Comparison of ENCODE assay signal across 10 cellular contexts in the genomic region with DNA sequence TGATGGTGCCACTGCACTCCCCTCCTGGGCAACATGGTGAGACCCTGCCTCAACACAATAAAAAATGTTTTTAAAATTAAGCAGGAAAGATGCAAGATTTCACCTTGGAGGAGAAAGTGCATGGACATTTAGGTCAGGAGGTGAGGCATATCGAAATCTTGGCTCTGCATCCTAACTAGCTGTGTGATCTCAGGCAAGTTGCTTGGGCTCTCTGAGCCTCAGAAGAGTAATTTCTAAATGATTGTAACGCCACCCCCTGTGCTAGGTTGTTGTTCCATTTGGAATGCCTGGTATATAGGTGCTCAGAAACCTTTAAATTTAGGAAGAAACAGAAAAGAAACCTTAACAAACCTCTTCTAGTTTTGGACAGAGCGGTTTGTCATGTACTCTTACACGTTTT. TPM values are rescaled to one million over a fixed set of nuclear protein-coding genes. Genes with fewer than 3 reads are reported as not detected.
DNase-seq lines count a peak whose midpoint lies in the region; ATAC-seq lines count a peak whose summit lies in the region.
"Had no signal": no experiment of that assay in that cellular context is flagged by ENCODE, and none has a peak within 500 bp of the region (broad histone marks: within the 10 kb centered on the region; RNA-seq: fewer than 3 reads in every experiment).

No MANE protein-coding gene starts in this region.

- no peaks in the 10 kb centered on the region for H3K9me3 Mint-ChIP-seq in activated CD4-positive, alpha-beta T cell treated with anti-CD3 and anti-CD28 coated beads, Interleukin-2, amount 10 ng/mL, durations not matched to agents 7 days and 5 days
- no peaks in the 10 kb centered on the region for H3K9me3 Mint-ChIP-seq in central memory CD8-positive, alpha-beta T cell

- DNase-seq in activated CD4-positive, alpha-beta T cell treated with anti-CD3 and anti-CD28 coated beads, Interleukin-2, amount 10 ng/mL, durations not matched to agents 7 days and 5 days, result no peak
- no peak for DNase-seq in activated CD4-positive, alpha-beta T cell treated with anti-CD3 and anti-CD28 coated beads, Interleukin-2, amount 50 U/mL, for 4 hours
- DNase-seq in central memory CD8-positive, alpha-beta T cell (ENCODE audit: low spot score in 2 of 2), result no peak
- DNase-seq in NCI-H524 treated with DMSO at 0.1 percent for 48 hours (lab: John Stamatoyannopoulos, UW), result no peak
- no peak for DNase-seq in A172 (ENCODE audit: low spot score)
- DNase-seq: AML-193, DMS79, GM23248 had no signal

- CTCF ChIA-PET in activated CD4-positive, alpha-beta T cell treated with anti-CD3 and anti-CD28 coated beads, Interleukin-2, amount 10 ng/mL, durations not matched to agents 7 days and 5 days (lab: Charles Lee), result interaction anchor here (1.4 kb wide), 1 partner anchor 10 kb away, joined by 5 read pairs; no protein-coding TSS in a partner anchor

- no peaks in the 10 kb centered on the region for H3K27me3 Mint-ChIP-seq in activated CD4-positive, alpha-beta T cell treated with anti-CD3 and anti-CD28 coated beads, Interleukin-2, amount 10 ng/mL, durations not matched to agents 7 days and 5 days
- no peaks in the 10 kb centered on the region for H3K27me3 Mint-ChIP-seq in central memory CD8-positive, alpha-beta T cell

- H3K4me1 Mint-ChIP-seq in activated CD4-positive, alpha-beta T cell treated with anti-CD3 and anti-CD28 coated beads, Interleukin-2, amount 10 ng/mL, durations not matched to agents 7 days and 5 days, result peaks cover 13% of the 10 kb centered on the region
- peaks cover 15% of the 10 kb centered on the region for H3K4me1 Mint-ChIP-seq in central memory CD8-positive, alpha-beta T cell

- no peak for ATAC-seq in central memory CD8-positive, alpha-beta T cell (replicated peaks; ENCODE audit: extremely low read depth, poor library complexity, severe bottlenecking)
- no peak for ATAC-seq in HG02884 (IDR thresholded peaks at IDR 0.05; ENCODE audit: unreplicated experiment)
- ATAC-seq: HCT116 had no signal

- H3K4me3 Mint-ChIP-seq in activated CD4-positive, alpha-beta T cell treated with anti-CD3 and anti-CD28 coated beads, Interleukin-2, amount 10 ng/mL, durations not matched to agents 7 days and 5 days, result no peak overlapping the region
- H3K4me3 Mint-ChIP-seq in central memory CD8-positive, alpha-beta T cell, result peak overlapping the region; percentile 66

- peak overlapping the region; percentile 25 for H3K27ac Mint-ChIP-seq in activated CD4-positive, alpha-beta T cell treated with anti-CD3 and anti-CD28 coated beads, Interleukin-2, amount 10 ng/mL, durations not matched to agents 7 days and 5 days
- no peak overlapping the region for H3K27ac Mint-ChIP-seq in central memory CD8-positive, alpha-beta T cell (ENCODE audit: low read depth)

- POLR2A ChIA-PET in activated CD4-positive, alpha-beta T cell treated with anti-CD3 and anti-CD28 coated beads, Interleukin-2, amount 10 ng/mL, durations not matched to agents 7 days and 5 days (lab: Charles Lee), result no interaction called here

- peaks cover 58% of the 10 kb centered on the region for H3K36me3 Mint-ChIP-seq in activated CD4-positive, alpha-beta T cell treated with anti-CD3 and anti-CD28 coated beads, Interleukin-2, amount 10 ng/mL, durations not matched to agents 7 days and 5 days (ENCODE audit: low read depth)
- H3K36me3 Mint-ChIP-seq in central memory CD8-positive, alpha-beta T cell (ENCODE audit: insufficient read depth), result peaks cover 28% of the 10 kb centered on the region

RNA-seq across cellular contexts. Expression of gene C20orf144, which starts 35.9 kb away (rescaled TPM):
- total RNA-seq in activated CD4-positive, alpha-beta T cell treated with anti-CD3 and anti-CD28 coated beads, Interleukin-2, amount 10 ng/mL, durations not matched to agents 7 days and 5 days, result under 1 TPM; 0.15 to 0.25 TPM
- total RNA-seq in A172 (2014; rRNA removed; shearing (Covaris generic)), result 0.05 TPM in 1 of 2 replicates, not detected in the other
- total RNA-seq: GM23248 had no signal

RNA-seq across cellular contexts. Expression of gene ACTL10, which starts 40.6 kb away (rescaled TPM):
- total RNA-seq in activated CD4-positive, alpha-beta T cell treated with anti-CD3 and anti-CD28 coated beads, Interleukin-2, amount 10 ng/mL, durations not matched to agents 7 days and 5 days, result 1 to 10 TPM; 2.4 to 4.1 TPM
- total RNA-seq in A172 (2014; rRNA removed; shearing (Covaris generic)), result not detected in 2 replicates

RNA-seq across cellular contexts. Expression of gene NECAB3, which starts 48.0 kb away (rescaled TPM):
- total RNA-seq in activated CD4-positive, alpha-beta T cell treated with anti-CD3 and anti-CD28 coated beads, Interleukin-2, amount 10 ng/mL, durations not matched to agents 7 days and 5 days, result 10 to 100 TPM; 48.2 to 54.3 TPM
- 64.0 and 65.7 TPM in 2 replicates for total RNA-seq in A172 (2014; rRNA removed; shearing (Covaris generic))

RNA-seq across cellular contexts. Expression of gene E2F1, which starts 60.0 kb away (rescaled TPM):
- 10 to 100 TPM; 64.9 to 69.8 TPM for total RNA-seq in activated CD4-positive, alpha-beta T cell treated with anti-CD3 and anti-CD28 coated beads, Interleukin-2, amount 10 ng/mL, durations not matched to agents 7 days and 5 days
- 58.7 and 68.1 TPM in 2 replicates for total RNA-seq in A172 (2014; rRNA removed; shearing (Covaris generic))
